ENCODE assay signal across 14 cellular contexts in the genomic region with DNA sequence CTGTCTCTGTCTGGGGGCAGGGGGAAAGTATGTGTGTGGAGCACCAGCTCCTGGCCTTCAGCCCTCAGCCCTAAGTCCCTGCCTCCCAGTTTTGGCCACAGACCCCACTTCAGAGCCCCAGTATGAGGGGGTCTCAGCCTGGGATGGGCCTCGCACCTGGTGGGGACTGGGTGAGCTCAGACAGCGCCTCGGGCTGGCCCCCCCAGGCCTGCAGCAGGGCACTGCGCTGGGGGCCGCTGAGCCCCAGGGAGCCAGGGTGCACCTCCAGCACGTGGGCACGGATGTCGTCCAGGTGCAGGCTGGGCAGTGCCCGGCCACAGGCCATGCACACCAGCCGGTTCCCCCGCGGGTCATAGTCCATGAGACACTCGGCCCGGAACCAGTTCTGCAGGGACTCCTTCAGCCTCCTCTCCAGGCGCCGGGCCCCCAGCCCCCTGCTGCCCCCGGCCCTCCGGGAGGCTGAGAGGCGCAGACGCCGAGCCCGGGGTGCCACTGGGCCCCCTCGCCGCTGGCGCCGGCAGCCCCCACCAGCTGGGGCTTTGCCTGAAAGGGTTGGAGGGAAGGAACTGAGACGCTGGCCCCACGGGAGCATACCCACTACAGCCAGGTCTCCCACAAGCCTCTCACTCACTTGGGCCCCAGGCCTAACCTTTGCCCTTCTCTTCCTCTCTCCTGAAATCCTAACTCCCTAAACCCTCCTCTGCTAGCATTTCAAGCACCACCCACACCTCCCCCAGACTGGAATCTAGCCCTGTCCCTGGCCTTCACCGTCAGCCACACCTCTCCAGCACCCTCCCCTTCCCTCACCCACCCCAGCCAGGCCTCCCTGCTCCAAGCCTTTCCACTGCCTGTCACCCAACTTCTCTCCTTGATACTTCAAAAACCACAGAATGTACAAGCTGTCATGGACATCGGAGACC. TPM values are rescaled to one million over a fixed set of nuclear protein-coding genes. Genes with fewer than 3 reads are reported as not detected.
A peak's percentile ranks its signal among the peaks of the same experiment; 100 is the strongest.
DNase-seq lines count a peak whose midpoint lies in the region; ATAC-seq and TF ChIP-seq lines count a peak whose summit lies in the region.
"Had no signal": no experiment of that assay in that cellular context is flagged by ENCODE, and none has a peak within 500 bp of the region (broad histone marks: within the 10 kb centered on the region; RNA-seq: fewer than 3 reads in every experiment).

No MANE protein-coding gene starts in this region.

- H3K4me2 ChIP-seq in osteoblast (ENCODE audit: insufficient read depth, low read length), result no peak overlapping the region

- H3K36me3 Mint-ChIP-seq in glutamatergic neuron (ENCODE audit: unreplicated experiment), result peaks cover 4% of the 10 kb centered on the region
- H3K36me3 Mint-ChIP-seq in progenitor cell of endocrine pancreas (ENCODE audit: insufficient read depth), result peaks cover 10% of the 10 kb centered on the region

- H3K9me3 Mint-ChIP-seq in glutamatergic neuron (ENCODE audit: unreplicated experiment) (peaks cover 45% of the 10 kb centered on the region), progenitor cell of endocrine pancreas (ENCODE audit: low read depth) (no peaks in the 10 kb centered on the region)
- H3K9me3 Mint-ChIP-seq: activated T-cell treated with anti-CD3 and anti-CD28 coated beads, Interleukin-2, amount 50 U/mL, for 72 hours had no signal

- DNase-seq in ELF-1 (ENCODE audit: low read depth, low spot score) (peak; percentile 60), NCI-H526 (lab: John Stamatoyannopoulos, UW) (peak; percentile 34 to 54), glutamatergic neuron (peak; percentile 45), osteoblast (ENCODE audit: insufficient read length, low spot score, missing footprints) (peak; percentile 90), progenitor cell of endocrine pancreas (ENCODE audit: low spot score, unreplicated experiment) (no peak), HEK293T (ENCODE audit: extremely low spot score) (no peak), AML-193 (lab: John Stamatoyannopoulos, UW) (no peak)
- DNase-seq: activated T-cell treated with anti-CD3 and anti-CD28 coated beads, Interleukin-2, amount 50 U/mL, for 72 hours; CD4-positive, alpha-beta memory T cell; hippocampal formation; occipital lobe; WERI-Rb-1 had no signal

- ATAC-seq in GM18870 (IDR thresholded peaks at IDR 0.05; ENCODE audit: unreplicated experiment), result no peak
- ATAC-seq: activated T-cell treated with anti-CD3 and anti-CD28 coated beads, Interleukin-2, amount 50 U/mL, for 72 hours; GM12878 had no signal

- TF ChIP-seq CTCF in glutamatergic neuron (IDR thresholded peaks at IDR 0.05; ENCODE audit: partially characterized antibody, unreplicated experiment) (no peak), osteoblast (IDR thresholded peaks at IDR 0.05; ENCODE audit: extremely low read depth, low read depth, low read length) (no peak), progenitor cell of endocrine pancreas (IDR thresholded peaks at IDR 0.05; ENCODE audit: unreplicated experiment) (no peak)

- H3K27me3 Mint-ChIP-seq in glutamatergic neuron (ENCODE audit: unreplicated experiment), result peaks cover 44% of the 10 kb centered on the region
- H3K27me3 Mint-ChIP-seq in progenitor cell of endocrine pancreas, result peaks cover 6% of the 10 kb centered on the region

- H3K4me3 ChIP-seq in osteoblast (ENCODE audit: insufficient read depth, low read length), result no peak overlapping the region
- H3K4me3 ChIP-seq: GM12878 had no signal

- peak overlapping the region; percentile 99 for H3K4me3 Mint-ChIP-seq in glutamatergic neuron (ENCODE audit: unreplicated experiment)
- H3K4me3 Mint-ChIP-seq in progenitor cell of endocrine pancreas (ENCODE audit: low read depth), result no peak overlapping the region
- H3K4me3 Mint-ChIP-seq: activated T-cell treated with anti-CD3 and anti-CD28 coated beads, Interleukin-2, amount 50 U/mL, for 72 hours; CD4-positive, alpha-beta memory T cell had no signal

- H3K27ac ChIP-seq in osteoblast (ENCODE audit: low read depth, low read length), result no peak overlapping the region
- H3K27ac ChIP-seq: WERI-Rb-1 had no signal

- H3K4me1 Mint-ChIP-seq in glutamatergic neuron (ENCODE audit: low read depth, unreplicated experiment) (peaks cover 12% of the 10 kb centered on the region), progenitor cell of endocrine pancreas (ENCODE audit: low read depth) (peaks cover 21% of the 10 kb centered on the region)

- H3K4me1 ChIP-seq in osteoblast (ENCODE audit: insufficient read depth, low read length), result peaks cover 4% of the 10 kb centered on the region

- H3K27ac Mint-ChIP-seq in glutamatergic neuron (ENCODE audit: unreplicated experiment), result peak overlapping the region; percentile 91
- H3K27ac Mint-ChIP-seq in progenitor cell of endocrine pancreas, result no peak overlapping the region
- H3K27ac Mint-ChIP-seq: activated T-cell treated with anti-CD3 and anti-CD28 coated beads, Interleukin-2, amount 50 U/mL, for 72 hours; CD4-positive, alpha-beta memory T cell had no signal

- H3K9me3 ChIP-seq in osteoblast (ENCODE audit: low read depth, low read length), result no peaks in the 10 kb centered on the region

- CTCF ChIA-PET in HEK293T (lab: Yijun Ruan, JAX), result no interaction called here

- H3K27me3 ChIP-seq in osteoblast (ENCODE audit: insufficient read depth, low read length), result no peaks in the 10 kb centered on the region

- peaks cover 16% of the 10 kb centered on the region for H3K79me2 ChIP-seq in osteoblast (ENCODE audit: insufficient read depth, low read length)

- H3K36me3 ChIP-seq in osteoblast (ENCODE audit: insufficient read depth, low read length), result peaks cover 9% of the 10 kb centered on the region

- POLR2A ChIA-PET in HEK293T (lab: Yijun Ruan, JAX), result interaction anchor here (1.6 to 1.7 kb wide), 2 partner anchors 38 to 49 kb away, joined by 4 to 5 read pairs; no protein-coding TSS in a partner anchor

- no peak overlapping the region for H2AFZ ChIP-seq in osteoblast (ENCODE audit: low read length)

- H4K20me1 ChIP-seq in osteoblast (ENCODE audit: insufficient read depth, low read length), result peaks cover 12% of the 10 kb centered on the region

TF ChIP-seq in HEK293T, 16 proteins besides CTCF, POLR2A, EP300 and RAD21:
- TF ChIP-seq HDGF (IDR thresholded peaks at IDR 0.05; ENCODE audit: borderline replicate concordance) (no peak), FOXK2 (IDR thresholded peaks at IDR 0.05) (no peak), SUZ12 (IDR thresholded peaks at IDR 0.05) (no peak), LEF1 (IDR thresholded peaks at IDR 0.05; ENCODE audit: borderline replicate concordance) (no peak), TARDBP (IDR thresholded peaks at IDR 0.05) (no peak), PKNOX1 (IDR thresholded peaks at IDR 0.05) (no peak), FOXM1 (IDR thresholded peaks at IDR 0.05; ENCODE audit: borderline replicate concordance) (no peak), ZNF384 (IDR thresholded peaks at IDR 0.05) (no peak), L3MBTL2 (conservative IDR thresholded peaks at IDR 0.05) (no peak), ELF4 (IDR thresholded peaks at IDR 0.05) (no peak), NFRKB (IDR thresholded peaks at IDR 0.05) (no peak), ARNT (IDR thresholded peaks at IDR 0.05) (no peak), SP1 (IDR thresholded peaks at IDR 0.05) (no peak), BHLHE40 (IDR thresholded peaks at IDR 0.05; ENCODE audit: borderline replicate concordance) (no peak), FOXA1 (IDR thresholded peaks at IDR 0.05) (no peak), CTBP1 (IDR thresholded peaks at IDR 0.05; ENCODE audit: borderline replicate concordance) (no peak)

RNA-seq across cellular contexts. Expression of gene ZFTA, which starts 3.6 kb away (rescaled TPM):
- total RNA-seq in glutamatergic neuron (ENCODE audit: unreplicated experiment) (216 TPM), osteoblast (14.5 and 15.3 TPM in 2 replicates), progenitor cell of endocrine pancreas (46.8 and 53.6 TPM in 2 replicates)

RNA-seq across cellular contexts. Expression of gene SPINDOC, which starts 48.3 kb away (rescaled TPM):
- 83.7 TPM for total RNA-seq in glutamatergic neuron (ENCODE audit: unreplicated experiment)
- 16.2 and 17.7 TPM in 2 replicates for total RNA-seq in osteoblast
- 75.3 and 77.8 TPM in 2 replicates for total RNA-seq in progenitor cell of endocrine pancreas

Comparison
In these comparisons a context has a peak if more than half of its experiments do, and no peak if none do; other contexts are left out.
1. DNase-seq: peak in ELF-1 (single experiment), NCI-H526 (2 of 2), glutamatergic neuron (single experiment) and osteoblast (single experiment); none in progenitor cell of endocrine pancreas (single experiment), HEK293T (single experiment) and AML-193 (0 of 2).